In genomic region chr12:123034022-123034541, GRCh38 we compare ENCODE assay signal across 13 cellular contexts. TPM values are rescaled to one million over a fixed set of nuclear protein-coding genes. Genes with fewer than 3 reads are reported as not detected.
DNase-seq lines count a peak whose midpoint lies in the region; ATAC-seq and TF ChIP-seq lines count a peak whose summit lies in the region.
"Had no signal": no experiment of that assay in that cellular context is flagged by ENCODE, and none has a peak within 500 bp of the region (broad histone marks: within the 10 kb centered on the region; RNA-seq: fewer than 3 reads in every experiment).

No MANE protein-coding gene starts in this region.

- no peak for TF ChIP-seq CTCF in endodermal cell (conservative IDR thresholded peaks at IDR 0.05)

- no peak overlapping the region for H3K4me3 ChIP-seq in endodermal cell (ENCODE audit: low read length)
- H3K4me3 ChIP-seq: GM23248, left lung had no signal

- H3K27ac ChIP-seq in endodermal cell (ENCODE audit: low read depth, low read length), result no peak overlapping the region
- H3K27ac ChIP-seq: left lung had no signal

- H3K4me1 ChIP-seq in endodermal cell (ENCODE audit: control insufficient read depth, insufficient read depth, low read length), result peaks cover 4% of the 10 kb centered on the region

- H3K36me3 ChIP-seq in endodermal cell (ENCODE audit: control insufficient read depth, insufficient read depth, low read length), result no peaks in the 10 kb centered on the region

- H3K27me3 ChIP-seq in endodermal cell (ENCODE audit: control insufficient read depth, insufficient read depth, low read length, poor library complexity, severe bottlenecking), result no peaks in the 10 kb centered on the region
- H3K27me3 ChIP-seq: left lung had no signal

- peaks cover 20% of the 10 kb centered on the region for H3K4me1 Mint-ChIP-seq in activated T-cell treated with anti-CD3 and anti-CD28 coated beads, Interleukin-2, amount 50 U/mL, for 4 hours (ENCODE audit: low read depth)
- H3K4me1 Mint-ChIP-seq in endodermal cell, result peaks cover 37% of the 10 kb centered on the region

- H3K9me3 ChIP-seq in endodermal cell (ENCODE audit: control insufficient read depth, low read length), result no peaks in the 10 kb centered on the region
- H3K9me3 ChIP-seq: left lung had no signal

- no peaks in the 10 kb centered on the region for H3K27me3 Mint-ChIP-seq in activated T-cell treated with anti-CD3 and anti-CD28 coated beads, Interleukin-2, amount 50 U/mL, for 4 hours (ENCODE audit: low read depth)
- H3K27me3 Mint-ChIP-seq in endodermal cell (ENCODE audit: insufficient read depth), result no peaks in the 10 kb centered on the region
- H3K27me3 Mint-ChIP-seq: activated CD8-positive, alpha-beta memory T cell treated with anti-CD3 and anti-CD28 coated beads, Interleukin-2, amount 10 ng/mL, durations not matched to agents 7 days and 5 days had no signal

- DNase-seq in activated T-cell treated with anti-CD3 and anti-CD28 coated beads, Interleukin-2, amount 50 U/mL, for 4 hours, result no peak
- DNase-seq in activated T-cell treated with anti-CD3 and anti-CD28 coated beads, Interleukin-2, amount 50 U/mL, for 1 hour, result no peak
- peak; percentile 74 for DNase-seq in OCI-M2 (lab: John Stamatoyannopoulos, UW; ENCODE audit: unreplicated experiment)
- no peak for DNase-seq in endodermal cell
- DNase-seq in stimulated activated naive CD8-positive, alpha-beta T cell treated with anti-CD3 and anti-CD28 coated beads, Interleukin-15, Interleukin-2, amounts not matched to agents 100 U/mL and 50 U/mL, for 24 hours, result peak; percentile 22
- no peak for DNase-seq in G401 (ENCODE audit: low spot score)
- DNase-seq: activated CD8-positive, alpha-beta memory T cell treated with anti-CD3 and anti-CD28 coated beads, Interleukin-2, amount 10 ng/mL, durations not matched to agents 7 days and 5 days; glutamatergic neuron had no signal

- no peak for ATAC-seq in activated T-cell treated with anti-CD3 and anti-CD28 coated beads, Interleukin-2, amount 50 U/mL, for 4 hours
- no peak for ATAC-seq in stimulated activated naive CD8-positive, alpha-beta T cell treated with anti-CD3 and anti-CD28 coated beads, Interleukin-15, Interleukin-2, amounts not matched to agents 100 U/mL and 50 U/mL, for 24 hours
- ATAC-seq in GM21619 (IDR thresholded peaks at IDR 0.05; ENCODE audit: unreplicated experiment), result no peak
- ATAC-seq in GM21423 (IDR thresholded peaks at IDR 0.05; ENCODE audit: unreplicated experiment), result no peak

- H3K27ac Mint-ChIP-seq in endodermal cell, result peak overlapping the region; percentile 29
- H3K27ac Mint-ChIP-seq: activated CD8-positive, alpha-beta memory T cell treated with anti-CD3 and anti-CD28 coated beads, Interleukin-2, amount 10 ng/mL, durations not matched to agents 7 days and 5 days; T-helper 1 cell treated with Interleukin-12 subunit alpha and Interleukin-12 subunit beta and Interleukin-4 antibody, amounts not matched to agents 30 μg/mL and 1 μg/mL, for 36 hours had no signal

- peaks cover 16% of the 10 kb centered on the region for H3K36me3 Mint-ChIP-seq in activated T-cell treated with anti-CD3 and anti-CD28 coated beads, Interleukin-2, amount 50 U/mL, for 4 hours (ENCODE audit: insufficient read depth)
- H3K36me3 Mint-ChIP-seq in endodermal cell (ENCODE audit: low read depth), result peaks cover 5% of the 10 kb centered on the region
- H3K36me3 Mint-ChIP-seq: activated CD8-positive, alpha-beta memory T cell treated with anti-CD3 and anti-CD28 coated beads, Interleukin-2, amount 10 ng/mL, durations not matched to agents 7 days and 5 days had no signal

- peak overlapping the region; percentile 4 for H3K4me3 Mint-ChIP-seq in activated T-cell treated with anti-CD3 and anti-CD28 coated beads, Interleukin-2, amount 50 U/mL, for 4 hours
- no peak overlapping the region for H3K4me3 Mint-ChIP-seq in endodermal cell
- H3K4me3 Mint-ChIP-seq: activated CD8-positive, alpha-beta memory T cell treated with anti-CD3 and anti-CD28 coated beads, Interleukin-2, amount 10 ng/mL, durations not matched to agents 7 days and 5 days; T-helper 1 cell treated with Interleukin-12 subunit alpha and Interleukin-12 subunit beta and Interleukin-4 antibody, amounts not matched to agents 30 μg/mL and 1 μg/mL, for 36 hours had no signal

- no peaks in the 10 kb centered on the region for H3K9me3 Mint-ChIP-seq in activated T-cell treated with anti-CD3 and anti-CD28 coated beads, Interleukin-2, amount 50 U/mL, for 4 hours
- H3K9me3 Mint-ChIP-seq in endodermal cell, result no peaks in the 10 kb centered on the region
- H3K9me3 Mint-ChIP-seq: T-helper 1 cell treated with Interleukin-12 subunit alpha and Interleukin-12 subunit beta and Interleukin-4 antibody, amounts not matched to agents 30 μg/mL and 1 μg/mL, for 36 hours had no signal

- in situ Hi-C loops in G401 (cut with HindIII; ENCODE audit: low sequenced_read_pairs), result no loop called here

- 94 to 96% methylated on average over 12 to 21 of the region's 21 CpGs for WGBS in endodermal cell (ENCODE audit: insufficient coverage in 1 of 2, insufficient read length in 1 of 2), 2 experiments

- no peak overlapping the region for H3K9ac ChIP-seq in endodermal cell (ENCODE audit: extremely low read depth, low read length, poor library complexity, severe bottlenecking)

RNA-seq across cellular contexts. Expression of gene ARL6IP4, which starts 53.6 kb away (rescaled TPM):
- total RNA-seq in activated T-cell treated with anti-CD3 and anti-CD28 coated beads, Interleukin-2, amount 50 U/mL, for 4 hours, result 100 to 1,000 TPM; 118 to 141 (median 129) TPM
- total RNA-seq in endodermal cell, result 100 to 1,000 TPM; 136 to 149 TPM
- 145 TPM for polyA plus RNA-seq in endodermal cell (2013, experiment 1 of 2)
- 144 TPM for polyA plus RNA-seq in endodermal cell (2013, experiment 2 of 2)
- total RNA-seq in G401 (2014; rRNA removed; shearing (Covaris generic)), result 315 and 347 TPM in 2 replicates

RNA-seq across cellular contexts. Expression of gene OGFOD2, which starts 59.0 kb away (rescaled TPM):
- total RNA-seq in activated T-cell treated with anti-CD3 and anti-CD28 coated beads, Interleukin-2, amount 50 U/mL, for 4 hours, result 10 to 100 TPM; 23.1 to 25.5 (median 24.7) TPM
- 10 to 100 TPM; 17.5 to 19.9 TPM for total RNA-seq in endodermal cell
- 8.8 TPM for polyA plus RNA-seq in endodermal cell (2013, experiment 1 of 2)
- 9.8 TPM for polyA plus RNA-seq in endodermal cell (2013, experiment 2 of 2)
- total RNA-seq in G401 (2014; rRNA removed; shearing (Covaris generic)), result 23.6 and 45.3 TPM in 2 replicates

Comparison
In these comparisons a context has a peak if more than half of its experiments do, and no peak if none do; other contexts are left out.
1. DNase-seq: peak in OCI-M2 (single experiment) and stimulated activated naive CD8-positive, alpha-beta T cell treated with anti-CD3 and anti-CD28 coated beads, Interleukin-15, Interleukin-2, amounts not matched to agents 100 U/mL and 50 U/mL, for 24 hours (single experiment); none in activated T-cell treated with anti-CD3 and anti-CD28 coated beads, Interleukin-2, amount 50 U/mL, for 4 hours (single experiment), activated T-cell treated with anti-CD3 and anti-CD28 coated beads, Interleukin-2, amount 50 U/mL, for 1 hour (single experiment), endodermal cell (single experiment) and G401 (single experiment).